Comparison of ENCODE assay signal across 1 cellular context in genomic region chr19:35348909-35349611, GRCh38.
TF ChIP-seq lines count a peak whose summit lies in the region.

No MANE protein-coding gene starts in this region.

TF ChIP-seq in SK-N-SH, 30 proteins besides CTCF, POLR2A, EP300 and RAD21 (continued from another document):
- TF ChIP-seq MEF2A (IDR thresholded peaks at IDR 0.05; ENCODE audit: borderline replicate concordance, low read depth) (no peak), RFX5 (IDR thresholded peaks at IDR 0.05; ENCODE audit: low read length) (no peak), SMC3 (IDR thresholded peaks at IDR 0.05; ENCODE audit: low read depth, low read length) (no peak), POLR2AphosphoS5 (IDR thresholded peaks at IDR 0.05; ENCODE audit: low read depth, low read length) (no peak), MXI1 (IDR thresholded peaks at IDR 0.05; ENCODE audit: low read depth, low read length) (no peak), YY1 (IDR thresholded peaks at IDR 0.05; ENCODE audit: low read depth) (no peak)
